ENCODE assay signal across 1 cellular context in genomic region chr1:2212542-2213491, GRCh38.
A peak's percentile ranks its signal among the peaks of the same experiment; 100 is the strongest.
TF ChIP-seq lines count a peak whose summit lies in the region.

No MANE protein-coding gene starts in this region.

TF ChIP-seq in HEK293, 187 proteins besides CTCF, POLR2A, EP300 and RAD21 (continued from another document):
- TF ChIP-seq ZNF692 (tag by site-specific recombination; IDR thresholded peaks at IDR 0.05) (peak; percentile 67), PRDM2 (tag by site-specific recombination; IDR thresholded peaks at IDR 0.05; ENCODE audit: borderline replicate concordance) (no peak), ZSCAN23 (tag by site-specific recombination; IDR thresholded peaks at IDR 0.05) (no peak), ZNF362 (tag by site-specific recombination; IDR thresholded peaks at IDR 0.05) (no peak), ZNF423 (tag by site-specific recombination; IDR thresholded peaks at IDR 0.05) (peak; percentile 48; the same call in 1 of the 2 replicates), ZNF548 (tag by site-specific recombination; IDR thresholded peaks at IDR 0.05) (no peak), ZBTB20 (tag by site-specific recombination; IDR thresholded peaks at IDR 0.05) (peak; percentile 77), GLIS2 (tag by site-specific recombination; IDR thresholded peaks at IDR 0.05) (peak; percentile 89), ZNF2 (tag by site-specific recombination; IDR thresholded peaks at IDR 0.05) (peak; percentile 90), ZBTB48 (tag by site-specific recombination; IDR thresholded peaks at IDR 0.05) (peak; percentile 93), HIC1 (tag by site-specific recombination; IDR thresholded peaks at IDR 0.05) (peak; percentile 88), KLF10 (tag by site-specific recombination; IDR thresholded peaks at IDR 0.05) (peak; percentile 64), ZNF114 (tag by site-specific recombination; IDR thresholded peaks at IDR 0.05) (no peak), ZBTB8A (tag by site-specific recombination; IDR thresholded peaks at IDR 0.05) (peak; percentile 96), TRIM28 (IDR thresholded peaks at IDR 0.05; ENCODE audit: borderline replicate concordance, low read length) (peak; percentile 81), KLF8 (tag by site-specific recombination; IDR thresholded peaks at IDR 0.05) (peak; percentile 82), SP3 (tag by site-specific recombination; IDR thresholded peaks at IDR 0.05) (no peak), ZNF514 (tag by site-specific recombination; IDR thresholded peaks at IDR 0.05) (no peak), RBAK (tag by site-specific recombination; IDR thresholded peaks at IDR 0.05) (no peak), ZNF354C (tag by site-specific recombination; IDR thresholded peaks at IDR 0.05; ENCODE audit: borderline replicate concordance, low read depth) (no peak), ZBTB17 (tag by site-specific recombination; IDR thresholded peaks at IDR 0.05) (peak; percentile 83), PATZ1 (tag by site-specific recombination; IDR thresholded peaks at IDR 0.05) (peak; percentile 88), IKZF3 (tag by site-specific recombination; IDR thresholded peaks at IDR 0.05) (peak; percentile 19; the same call in 1 of the 2 replicates), ZNF391 (tag by site-specific recombination; IDR thresholded peaks at IDR 0.05; ENCODE audit: borderline replicate concordance, low read depth) (peak; percentile 31; the same call in 1 of the 2 replicates), KLF9 (tag by site-specific recombination; IDR thresholded peaks at IDR 0.05; ENCODE audit: low read depth) (peak; percentile 82)
TF ChIP-seq in HEK293: peak in this region for 59.
